Comparison of ENCODE assay signal across 22 cellular contexts in genomic region chr2:226902041-226902972, GRCh38.
DNase-seq lines count a peak whose midpoint lies in the region; ATAC-seq and TF ChIP-seq lines count a peak whose summit lies in the region.
"Had no signal": no experiment of that assay in that cellular context is flagged by ENCODE, and none has a peak within 500 bp of the region (broad histone marks: within the 10 kb centered on the region; RNA-seq: fewer than 3 reads in every experiment).

No MANE protein-coding gene starts in this region.

- H3K36me3 ChIP-seq in SU-DHL-6 (ENCODE audit: low read length): no peaks in the 10 kb centered on the region
- H3K36me3 ChIP-seq in skeletal muscle satellite cell (ENCODE audit: insufficient read depth, low read length): no peaks in the 10 kb centered on the region
- H3K36me3 ChIP-seq: gastrocnemius medialis, lower lobe of right lung, Peyer's patch, sigmoid colon had no signal

- H3K27ac ChIP-seq in SU-DHL-6 (ENCODE audit: low read depth, low read length): peak overlapping the region; percentile 13; the same call in 1 of the 2 replicates
- H3K27ac ChIP-seq: gastrocnemius medialis, lower lobe of right lung, Peyer's patch, sigmoid colon, upper lobe of left lung, VCaP had no signal

- 0 out of 2 replicates have a peak, but pooled peaks cover 1% of the 10 kb centered on the region for H3K79me2 ChIP-seq in SU-DHL-6 (ENCODE audit: insufficient read depth, low read length)

- ATAC-seq in HG03095 (IDR thresholded peaks at IDR 0.05; ENCODE audit: unreplicated experiment) (no peak), HG03457 (IDR thresholded peaks at IDR 0.05; ENCODE audit: unreplicated experiment) (no peak)
- ATAC-seq: effector memory CD8-positive, alpha-beta T cell; gastrocnemius medialis; lower lobe of right lung had no signal

- H3K27me3 ChIP-seq in SU-DHL-6 (ENCODE audit: low read length): no peaks in the 10 kb centered on the region
- H3K27me3 ChIP-seq in skeletal muscle satellite cell (ENCODE audit: control insufficient read depth, insufficient read depth, low read length): no peaks in the 10 kb centered on the region
- H3K27me3 ChIP-seq: gastrocnemius medialis, Peyer's patch, sigmoid colon, upper lobe of left lung had no signal

- peaks cover 64% of the 10 kb centered on the region for H3K4me1 Mint-ChIP-seq in activated T-cell treated with anti-CD3 and anti-CD28 coated beads, Interleukin-2, amount 50 U/mL, for 24 hours (ENCODE audit: low read depth)

- H3K9ac ChIP-seq in SU-DHL-6 (ENCODE audit: low read length) (no peak overlapping the region; the same call in 1 of the 2 replicates), skeletal muscle satellite cell (ENCODE audit: low read depth, low read length) (peak overlapping the region; percentile 57)

- DNase-seq in activated T-cell treated with anti-CD3 and anti-CD28 coated beads, Interleukin-2, amount 50 U/mL, for 24 hours: no peak
- DNase-seq in activated T-cell treated with anti-CD3 and anti-CD28 coated beads for 4 hours: no peak
- DNase-seq in fibroblast of mammary gland (ENCODE audit: low read depth): peak; percentile 27
- no peak for DNase-seq in ecto neural progenitor cell (ENCODE audit: low spot score)
- DNase-seq: CD4-positive, CD25-positive, alpha-beta regulatory T cell; central memory CD4-positive, alpha-beta T cell; DMS79; effector memory CD8-positive, alpha-beta T cell; gastrocnemius medialis; lower lobe of right lung; NCI-H1092; NCI-H748 treated with DMSO at 0.1 percent for 48 hours; Peyer's patch; sigmoid colon; stimulated activated CD4-positive, alpha-beta T cell treated with anti-CD3 and anti-CD28 coated beads, Interleukin-4, amount 100 ng/mL, for 4 hours; upper lobe of left lung had no signal

- peaks cover 2% of the 10 kb centered on the region for H3K9me3 Mint-ChIP-seq in activated T-cell treated with anti-CD3 and anti-CD28 coated beads, Interleukin-2, amount 50 U/mL, for 24 hours
- H3K9me3 Mint-ChIP-seq: activated naive CD4-positive, alpha-beta T cell treated with anti-CD3 and anti-CD28 coated beads, Interleukin-2, amount 50 U/mL, for 24 hours; effector memory CD8-positive, alpha-beta T cell had no signal

- H3K4me3 ChIP-seq in SU-DHL-6 (ENCODE audit: insufficient read depth, low read length, poor library complexity, severe bottlenecking) (no peak overlapping the region), fibroblast of mammary gland (ENCODE audit: control insufficient read depth, low read depth, low read length) (no peak overlapping the region), skeletal muscle satellite cell (ENCODE audit: low read length) (no peak overlapping the region)
- H3K4me3 ChIP-seq: gastrocnemius medialis, lower lobe of right lung, Peyer's patch, sigmoid colon, upper lobe of left lung had no signal

- H3K27ac Mint-ChIP-seq in activated T-cell treated with anti-CD3 and anti-CD28 coated beads, Interleukin-2, amount 50 U/mL, for 24 hours: peak overlapping the region; percentile 80
- H3K27ac Mint-ChIP-seq: activated naive CD4-positive, alpha-beta T cell treated with anti-CD3 and anti-CD28 coated beads, Interleukin-2, amount 50 U/mL, for 24 hours had no signal

- no peaks in the 10 kb centered on the region for H3K9me2 ChIP-seq in SU-DHL-6 (replicated peaks; ENCODE audit: insufficient read depth, low read length)

- H3K36me3 Mint-ChIP-seq in activated T-cell treated with anti-CD3 and anti-CD28 coated beads, Interleukin-2, amount 50 U/mL, for 24 hours (ENCODE audit: low read depth): peaks cover 63% of the 10 kb centered on the region

- H3K9me3 ChIP-seq in SU-DHL-6 (ENCODE audit: insufficient read depth, low read length): no peaks in the 10 kb centered on the region
- no peaks in the 10 kb centered on the region for H3K9me3 ChIP-seq in skeletal muscle satellite cell (replicated peaks; ENCODE audit: low read length)
- H3K9me3 ChIP-seq: gastrocnemius medialis, lower lobe of right lung, Peyer's patch, sigmoid colon, upper lobe of left lung had no signal

- H3K4me3 Mint-ChIP-seq in activated T-cell treated with anti-CD3 and anti-CD28 coated beads, Interleukin-2, amount 50 U/mL, for 24 hours: no peak overlapping the region
- H3K4me3 Mint-ChIP-seq: activated naive CD4-positive, alpha-beta T cell treated with anti-CD3 and anti-CD28 coated beads, Interleukin-2, amount 50 U/mL, for 24 hours; CD4-positive, CD25-positive, alpha-beta regulatory T cell; effector memory CD8-positive, alpha-beta T cell had no signal

- H3K4me2 ChIP-seq in SU-DHL-6 (ENCODE audit: low read depth, low read length, poor library complexity, severe bottlenecking): peak overlapping the region; percentile 94
- peak overlapping the region; percentile 57 for H3K4me2 ChIP-seq in skeletal muscle satellite cell (ENCODE audit: low read length)

- H2AFZ ChIP-seq in SU-DHL-6 (ENCODE audit: low read depth, low read length, severe bottlenecking): no peak overlapping the region

- peaks cover 32% of the 10 kb centered on the region for H3K4me1 ChIP-seq in skeletal muscle satellite cell (ENCODE audit: control insufficient read depth, insufficient read depth, low read length)
- H3K4me1 ChIP-seq: gastrocnemius medialis, lower lobe of right lung, Peyer's patch, sigmoid colon had no signal

- H3K27me3 Mint-ChIP-seq in activated T-cell treated with anti-CD3 and anti-CD28 coated beads, Interleukin-2, amount 50 U/mL, for 24 hours: no peaks in the 10 kb centered on the region
- H3K27me3 Mint-ChIP-seq: activated naive CD4-positive, alpha-beta T cell treated with anti-CD3 and anti-CD28 coated beads, Interleukin-2, amount 50 U/mL, for 24 hours; CD4-positive, CD25-positive, alpha-beta regulatory T cell; effector memory CD8-positive, alpha-beta T cell had no signal

- peaks cover 34% of the 10 kb centered on the region for H3F3A ChIP-seq in SU-DHL-6 (ENCODE audit: insufficient read depth)

- TF ChIP-seq CTCF in SU-DHL-6 (IDR thresholded peaks at IDR 0.05; ENCODE audit: insufficient read depth, low read length, poor library complexity, severe bottlenecking): no peak
- no peak for TF ChIP-seq CTCF in fibroblast of mammary gland (conservative IDR thresholded peaks at IDR 0.05; ENCODE audit: control insufficient read depth, insufficient read depth, low read depth, low read length)

- H4K20me1 ChIP-seq in SU-DHL-6 (ENCODE audit: low read depth, low read length): no peaks in the 10 kb centered on the region
